In the genomic region with DNA sequence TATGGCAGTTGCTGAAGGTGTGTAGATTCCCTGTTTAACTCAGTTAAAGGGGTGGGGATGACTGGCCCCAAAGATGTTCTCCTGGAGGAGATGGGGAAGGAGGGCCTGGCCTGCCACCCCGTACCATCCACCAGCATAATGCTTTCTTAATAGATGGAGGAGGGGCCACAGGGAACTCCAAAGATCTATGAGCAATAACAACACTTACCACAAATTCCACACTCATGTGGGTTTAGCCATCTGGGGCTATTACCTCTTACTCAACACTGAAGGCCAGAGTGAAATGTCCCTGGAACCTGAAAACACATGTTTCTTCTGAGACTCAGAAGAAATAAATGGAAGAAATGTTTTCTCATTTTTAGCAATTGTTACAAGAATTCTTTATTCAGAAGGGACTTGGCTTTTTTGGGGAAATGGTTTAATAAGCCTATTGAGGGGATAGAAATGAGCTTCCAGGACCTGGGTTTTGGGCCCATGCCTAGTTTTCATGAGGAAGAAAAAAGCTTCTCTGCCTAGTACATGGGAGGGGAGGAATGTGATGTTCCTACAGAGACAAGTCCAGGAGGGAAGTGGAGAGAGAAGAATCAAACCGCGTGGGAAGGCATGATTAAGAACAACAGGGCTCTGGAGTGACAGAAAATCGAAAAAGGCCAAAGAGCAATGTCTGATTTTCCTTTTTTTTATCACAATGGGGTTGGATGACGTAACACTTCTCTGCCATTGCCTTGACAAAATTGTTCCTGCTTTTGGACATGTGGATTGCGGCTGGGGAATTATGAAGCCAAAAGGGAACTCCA, we compare ENCODE assay signal across 19 cellular contexts.
DNase-seq lines count a peak whose midpoint lies in the region; ATAC-seq and TF ChIP-seq lines count a peak whose summit lies in the region.
"Had no signal": no experiment of that assay in that cellular context is flagged by ENCODE, and none has a peak within 500 bp of the region (broad histone marks: within the 10 kb centered on the region; RNA-seq: fewer than 3 reads in every experiment).

No MANE protein-coding gene starts in this region.

- H3K27ac Mint-ChIP-seq in neural progenitor cell = peak overlapping the region; percentile 50
- peak overlapping the region in 1 of 8 donors; percentile 15 for H3K27ac Mint-ChIP-seq in CD8-positive, alpha-beta memory T cell
- H3K27ac Mint-ChIP-seq: activated CD8-positive, alpha-beta T cell treated with anti-CD3 and anti-CD28 coated beads, Interleukin-2, amount 10 ng/mL, durations not matched to agents 7 days and 5 days; memory B cell had no signal

- no peaks in the 10 kb centered on the region for H3F3A ChIP-seq in neural progenitor cell (ENCODE audit: low read depth)

- H3K4me1 ChIP-seq in neural progenitor cell (no peaks in the 10 kb centered on the region), transverse colon (no peaks in the 10 kb centered on the region)
- H3K4me1 ChIP-seq in CD8-positive, alpha-beta memory T cell (ENCODE audit: insufficient read depth, low read length) = no peaks in the 10 kb centered on the region
- H3K4me1 ChIP-seq: BLaER1, parathyroid adenoma, Peyer's patch had no signal

- intact Hi-C loops in transverse colon (cut with DNase I; ENCODE audit: low total_unique reads) = no loop called here

- no peaks in the 10 kb centered on the region for H3K36me3 ChIP-seq in neural progenitor cell
- H3K36me3 ChIP-seq in transverse colon = no peaks in the 10 kb centered on the region
- H3K36me3 ChIP-seq in CD8-positive, alpha-beta memory T cell (ENCODE audit: insufficient read depth, low read length) = no peaks in the 10 kb centered on the region
- H3K36me3 ChIP-seq: BLaER1, Peyer's patch had no signal

- DNase-seq in AG09319 (ENCODE audit: extremely low read depth, low read depth) (peak; percentile 87), cardiac fibroblast (ENCODE audit: low read depth in 2 of 2) (peak; percentile 52 to 87), neural progenitor cell (ENCODE audit: low spot score) (no peak), amygdala (lab: John Stamatoyannopoulos, UW) (no peak), transverse colon (no peak)
- DNase-seq in CD8-positive, alpha-beta memory T cell = no peak
- DNase-seq: activated CD8-positive, alpha-beta T cell treated with anti-CD3 and anti-CD28 coated beads, Interleukin-2, amount 10 ng/mL, durations not matched to agents 7 days and 5 days; activated gamma-delta T cell; caudate nucleus; NCI-H1436; NCI-H510A; Peyer's patch; stimulated activated CD4-positive, alpha-beta T cell treated with anti-CD3 and anti-CD28 coated beads, Interleukin-1b, Interleukin-23, amount 100 ng/mL, for 48 hours had no signal

- H3K27me3 Mint-ChIP-seq in neural progenitor cell (ENCODE audit: insufficient read depth, low read depth) = no peaks in the 10 kb centered on the region
- H3K27me3 Mint-ChIP-seq in CD8-positive, alpha-beta memory T cell = peaks cover 0 to 3% of the 10 kb centered on the region in 2 donors
- H3K27me3 Mint-ChIP-seq: memory B cell had no signal

- no peak overlapping the region for H3K27ac ChIP-seq in neural progenitor cell
- H3K27ac ChIP-seq in transverse colon = no peak overlapping the region
- H3K27ac ChIP-seq in CD8-positive, alpha-beta memory T cell (ENCODE audit: low read depth, low read length) = no peak overlapping the region
- H3K27ac ChIP-seq: BLaER1, parathyroid adenoma, Peyer's patch had no signal

- H3K4me3 ChIP-seq in cardiac fibroblast (replicated peaks in 1 of 2; ENCODE audit: low read depth in 2 of 2, low read length in 2 of 2) (no peak overlapping the region), neural progenitor cell (no peak overlapping the region), transverse colon (no peak overlapping the region)
- H3K4me3 ChIP-seq in CD8-positive, alpha-beta memory T cell (ENCODE audit: low read length) = no peak overlapping the region
- H3K4me3 ChIP-seq: BLaER1, Peyer's patch had no signal

- no peak overlapping the region for H3K4me3 Mint-ChIP-seq in neural progenitor cell
- no peak overlapping the region for H3K4me3 Mint-ChIP-seq in CD8-positive, alpha-beta memory T cell
- H3K4me3 Mint-ChIP-seq: activated CD8-positive, alpha-beta T cell treated with anti-CD3 and anti-CD28 coated beads, Interleukin-2, amount 10 ng/mL, durations not matched to agents 7 days and 5 days; memory B cell had no signal

- CTCF ChIA-PET in CD8-positive, alpha-beta memory T cell (lab: Charles Lee) = no interaction called here

- H3K4me1 Mint-ChIP-seq in neural progenitor cell = no peaks in the 10 kb centered on the region
- no peaks in the 10 kb centered on the region for H3K4me1 Mint-ChIP-seq in CD8-positive, alpha-beta memory T cell
- H3K4me1 Mint-ChIP-seq: memory B cell had no signal

- H3K36me3 Mint-ChIP-seq in neural progenitor cell = no peaks in the 10 kb centered on the region
- no peaks in the 10 kb centered on the region for H3K36me3 Mint-ChIP-seq in CD8-positive, alpha-beta memory T cell
- H3K36me3 Mint-ChIP-seq: memory B cell had no signal

- no peak for TF ChIP-seq POLR2A in transverse colon (IDR thresholded peaks at IDR 0.05)

- H3K9ac ChIP-seq in neural progenitor cell = no peak overlapping the region
- H3K9ac ChIP-seq: BLaER1, parathyroid adenoma had no signal

- POLR2A ChIA-PET in CD8-positive, alpha-beta memory T cell (lab: Charles Lee) = no interaction called here

- ATAC-seq in HG02610 (IDR thresholded peaks at IDR 0.05; ENCODE audit: unreplicated experiment) (peak; percentile 43), GM21717 (IDR thresholded peaks at IDR 0.05; ENCODE audit: unreplicated experiment) (no peak)
- ATAC-seq: activated CD8-positive, alpha-beta T cell treated with anti-CD3 and anti-CD28 coated beads, Interleukin-2, amount 10 ng/mL, durations not matched to agents 7 days and 5 days; HCT116 had no signal

- no peaks in the 10 kb centered on the region for H4K20me1 ChIP-seq in neural progenitor cell (ENCODE audit: low read depth)
- H4K20me1 ChIP-seq: BLaER1 had no signal

- TF ChIP-seq CTCF in AG09319 (IDR thresholded peaks at IDR 0.05; ENCODE audit: low read depth, low read length) (no peak), cardiac fibroblast (IDR thresholded peaks at IDR 0.05; ENCODE audit: low read depth, low read length) (no peak), neural progenitor cell (IDR thresholded peaks at IDR 0.05) (no peak), transverse colon (IDR thresholded peaks at IDR 0.05) (no peak)

- no peaks in the 10 kb centered on the region for H3K9me3 Mint-ChIP-seq in neural progenitor cell
- H3K9me3 Mint-ChIP-seq in CD8-positive, alpha-beta memory T cell = peaks cover 0 to 2% (median 0%) of the 10 kb centered on the region in 5 donors

- WGBS in transverse colon (ENCODE audit: low coverage in 1 of 2), 2 donors = 77 to 78% methylated on average over 4 to 6 of the region's 6 CpGs

- no peaks in the 10 kb centered on the region for H3K27me3 ChIP-seq in neural progenitor cell
- no peaks in the 10 kb centered on the region for H3K27me3 ChIP-seq in transverse colon
- no peaks in the 10 kb centered on the region for H3K27me3 ChIP-seq in CD8-positive, alpha-beta memory T cell (ENCODE audit: insufficient read depth, low read length, poor library complexity, severe bottlenecking)
- H3K27me3 ChIP-seq: BLaER1, Peyer's patch had no signal

- no peak for TF ChIP-seq EP300 in transverse colon (IDR thresholded peaks at IDR 0.05; ENCODE audit: low read depth)

- no peaks in the 10 kb centered on the region for H3K9me3 ChIP-seq in neural progenitor cell (ENCODE audit: low read depth)
- no peaks in the 10 kb centered on the region for H3K9me3 ChIP-seq in transverse colon
- no peaks in the 10 kb centered on the region for H3K9me3 ChIP-seq in CD8-positive, alpha-beta memory T cell (ENCODE audit: low read length)
- H3K9me3 ChIP-seq: BLaER1, Peyer's patch had no signal

- in situ Hi-C loops in transverse colon (cut with MboI; ENCODE audit: low pct_ligation_motif_present in 1 of 4, low pct_unique_long_range_greater_than_20kb in 1 of 4, low sequenced_read_pairs in 3 of 4) = no loop called here

- H3K4me2 ChIP-seq in neural progenitor cell = no peak overlapping the region
- H3K4me2 ChIP-seq: BLaER1 had no signal

- H2AFZ ChIP-seq in neural progenitor cell (replicated peaks) = no peak overlapping the region

- no peaks in the 10 kb centered on the region for H3K79me2 ChIP-seq in neural progenitor cell (ENCODE audit: low read depth)
- H3K79me2 ChIP-seq: parathyroid adenoma had no signal

Comparison
In these comparisons a context has a peak if more than half of its experiments do, and no peak if none do; other contexts are left out.
1. DNase-seq: peak in AG09319 (single experiment) and cardiac fibroblast (2 of 2); none in neural progenitor cell (single experiment), amygdala (0 of 56), transverse colon (single experiment) and CD8-positive, alpha-beta memory T cell (0 of 5).